Comparison of ENCODE assay signal across 33 cellular contexts in genomic region chr4:80466618-80467017, GRCh38.
"Had no signal": no experiment of that assay in that cellular context is flagged by ENCODE, and none has a peak within 500 bp of the region (broad histone marks: within the 10 kb centered on the region; RNA-seq: fewer than 3 reads in every experiment).

No MANE protein-coding gene starts in this region.

- H3K36me3 ChIP-seq: ascending aorta, breast epithelium, cardiac muscle cell, colonic mucosa, esophagus squamous epithelium, gastroesophageal sphincter, heart right ventricle, WERI-Rb-1 had no signal

- H3K9me3 Mint-ChIP-seq: activated CD4-positive, alpha-beta memory T cell treated with anti-CD3 and anti-CD28 coated beads for 36 hours; brain; T-helper 2 cell treated with Interferon-gamma antibody and Interleukin-4, amounts not matched to agents 5 μg/mL and 100 μg/mL, for 36 hours had no signal

- H3K27me3 Mint-ChIP-seq: activated B cell treated with CpG ODN at 0.5 μM for 24 hours; activated CD4-positive, alpha-beta memory T cell treated with anti-CD3 and anti-CD28 coated beads for 36 hours; activated naive CD4-positive, alpha-beta T cell treated with anti-CD3 and anti-CD28 coated beads, Interleukin-2, amount 10 ng/mL, durations not matched to agents 7 days and 5 days; activated naive CD8-positive, alpha-beta T cell treated with anti-CD3 and anti-CD28 coated beads, Interleukin-2, amount 10 ng/mL, durations not matched to agents 7 days and 5 days; activated T-cell treated with anti-CD3 and anti-CD28 coated beads, Interleukin-2, amount 50 U/mL, for 24 hours; T-helper 17 cell had no signal

- H3K4me3 ChIP-seq: ascending aorta, breast epithelium, cardiac muscle cell, colonic mucosa, esophagus squamous epithelium, gastroesophageal sphincter, heart right ventricle had no signal

- H3K27ac Mint-ChIP-seq: activated B cell treated with CpG ODN at 0.5 μM for 24 hours; activated CD4-positive, alpha-beta memory T cell treated with anti-CD3 and anti-CD28 coated beads for 36 hours; activated naive CD4-positive, alpha-beta T cell treated with anti-CD3 and anti-CD28 coated beads, Interleukin-2, amount 10 ng/mL, durations not matched to agents 7 days and 5 days; activated naive CD4-positive, alpha-beta T cell treated with anti-CD3 and anti-CD28 coated beads, Interleukin-2, amount 50 U/mL, for 72 hours; activated naive CD8-positive, alpha-beta T cell treated with anti-CD3 and anti-CD28 coated beads, Interleukin-2, amount 10 ng/mL, durations not matched to agents 7 days and 5 days; activated T-cell treated with anti-CD3 and anti-CD28 coated beads, Interleukin-2, amount 50 U/mL, for 24 hours; activated T-cell treated with anti-CD3 and anti-CD28 coated beads, Interleukin-2, amount 50 U/mL, for 72 hours; brain; T-helper 17 cell; T-helper 2 cell treated with Interferon-gamma antibody and Interleukin-4, amounts not matched to agents 5 μg/mL and 100 μg/mL, for 36 hours had no signal

- H3K27me3 ChIP-seq: ascending aorta, breast epithelium, cardiac muscle cell, colonic mucosa, esophagus squamous epithelium, gastroesophageal sphincter, heart right ventricle had no signal

- H3K27ac ChIP-seq: ascending aorta, breast epithelium, cardiac muscle cell, colonic mucosa, epithelial cell of prostate, esophagus squamous epithelium, gastroesophageal sphincter, heart right ventricle, WERI-Rb-1 had no signal

- DNase-seq: activated B cell treated with CpG ODN at 0.5 μM for 24 hours; activated CD4-positive, alpha-beta memory T cell treated with anti-CD3 and anti-CD28 coated beads for 36 hours; activated CD4-positive, alpha-beta T cell treated with anti-CD3 and anti-CD28 coated beads, Interleukin-2, amount 50 U/mL, for 1 hour; activated CD8-positive, alpha-beta memory T cell treated with anti-CD3 and anti-CD28 coated beads, Interleukin-2, amount 50 U/mL, for 48 hours; activated gamma-delta T cell; activated naive CD4-positive, alpha-beta T cell; activated naive CD4-positive, alpha-beta T cell treated with anti-CD3 and anti-CD28 coated beads, Interleukin-2, amount 10 ng/mL, durations not matched to agents 7 days and 5 days; activated naive CD8-positive, alpha-beta T cell treated with anti-CD3 and anti-CD28 coated beads, Interleukin-2, amount 10 ng/mL, durations not matched to agents 7 days and 5 days; activated T-cell treated with anti-CD3 and anti-CD28 coated beads for 4 hours; activated T-cell treated with anti-CD3 and anti-CD28 coated beads, Interleukin-2, amount 50 U/mL, for 24 hours; activated T-cell treated with anti-CD3 and anti-CD28 coated beads, Interleukin-2, amount 50 U/mL, for 72 hours; central memory CD4-positive, alpha-beta T cell; cerebellar nuclear complex; colonic mucosa; effector CD8-positive, alpha-beta T cell; esophagus squamous epithelium; foreskin melanocyte; heart right ventricle; T-helper 1 cell; T-helper 17 cell; T1000; WERI-Rb-1 had no signal

- H3K4me1 Mint-ChIP-seq: brain had no signal

- H3K4me3 Mint-ChIP-seq: activated B cell treated with CpG ODN at 0.5 μM for 24 hours; activated CD4-positive, alpha-beta memory T cell treated with anti-CD3 and anti-CD28 coated beads for 36 hours; activated naive CD4-positive, alpha-beta T cell treated with anti-CD3 and anti-CD28 coated beads, Interleukin-2, amount 10 ng/mL, durations not matched to agents 7 days and 5 days; activated naive CD8-positive, alpha-beta T cell treated with anti-CD3 and anti-CD28 coated beads, Interleukin-2, amount 10 ng/mL, durations not matched to agents 7 days and 5 days; activated T-cell treated with anti-CD3 and anti-CD28 coated beads, Interleukin-2, amount 50 U/mL, for 24 hours; activated T-cell treated with anti-CD3 and anti-CD28 coated beads, Interleukin-2, amount 50 U/mL, for 72 hours; brain; T-helper 17 cell; T-helper 2 cell treated with Interferon-gamma antibody and Interleukin-4, amounts not matched to agents 5 μg/mL and 100 μg/mL, for 36 hours had no signal

- H3K4me1 ChIP-seq: ascending aorta, breast epithelium, colonic mucosa, heart right ventricle had no signal

- FAIRE-seq: endometrium, endothelial cell of umbilical vein had no signal

- H3K9me3 ChIP-seq: ascending aorta, breast epithelium, colonic mucosa, esophagus squamous epithelium, gastroesophageal sphincter, heart right ventricle had no signal

- ATAC-seq: activated CD4-positive, CD25-positive, alpha-beta regulatory T cell treated with anti-CD3 and anti-CD28 coated beads, Interleukin-2, amount 50 U/mL, for 24 hours; activated naive CD4-positive, alpha-beta T cell treated with anti-CD3 and anti-CD28 coated beads, Interleukin-2, amount 50 U/mL, for 72 hours; activated T-cell treated with anti-CD3 and anti-CD28 coated beads, Interleukin-2, amount 50 U/mL, for 72 hours; gastroesophageal sphincter; heart right ventricle; T-helper 17 cell had no signal

- H3K36me3 Mint-ChIP-seq: activated CD4-positive, alpha-beta memory T cell treated with anti-CD3 and anti-CD28 coated beads for 36 hours; brain had no signal
